Comparison of ENCODE assay signal across 27 cellular contexts in genomic region chr14:42533476-42533875, GRCh38.
"Had no signal": no experiment of that assay in that cellular context is flagged by ENCODE, and none has a peak within 500 bp of the region (broad histone marks: within the 10 kb centered on the region; RNA-seq: fewer than 3 reads in every experiment).

No MANE protein-coding gene starts in this region.

- ATAC-seq: psoas muscle; right cardiac atrium; right lobe of liver; stimulated activated effector memory CD8-positive, alpha-beta T cell treated with anti-CD3 and anti-CD28 coated beads, Interleukin-12 subunit alpha, Interleukin-12 subunit beta, amount 100 ng/mL, for 72 hours; stimulated activated naive B cell treated with anti-CD40 and anti-IgM and Interleukin-4, amounts not matched to agents 10 μg/mL and 1 μg/mL and 100 μg/mL, for 72 hours had no signal

- H3K4me3 Mint-ChIP-seq: nephron; neural progenitor cell; stimulated activated effector memory CD8-positive, alpha-beta T cell treated with anti-CD3 and anti-CD28 coated beads, Interleukin-12 subunit alpha, Interleukin-12 subunit beta, amount 100 ng/mL, for 72 hours; stimulated activated naive B cell treated with anti-CD40 and anti-IgM and Interleukin-4, amounts not matched to agents 10 μg/mL and 1 μg/mL and 100 μg/mL, for 72 hours; stimulated activated naive CD8-positive, alpha-beta T cell treated with anti-CD3 and anti-CD28 coated beads, Interleukin-15, Interleukin-2, amounts not matched to agents 100 ng/mL and 50 ng/mL, for 24 hours had no signal

- H2AFZ ChIP-seq: neural progenitor cell, parathyroid adenoma had no signal

- H3K4me2 ChIP-seq: neural progenitor cell had no signal

- DNase-seq: occipital lobe; ovary; posterior cingulate gyrus; psoas muscle; right cardiac atrium; right lobe of liver; sigmoid colon; small intestine; stimulated activated CD4-positive, alpha-beta T cell treated with anti-CD3 and anti-CD28 coated beads, Interleukin-15, amount 100 ng/mL, for 24 hours; stimulated activated CD4-positive, alpha-beta T cell treated with anti-CD3 and anti-CD28 coated beads, Interleukin-2, amount 100 ng/mL, for 24 hours; stimulated activated CD4-positive, alpha-beta T cell treated with anti-CD3 and anti-CD28 coated beads, Interleukin-2, amount 100 ng/mL, for 48 hours; stimulated activated CD4-positive, alpha-beta T cell treated with anti-CD3 and anti-CD28 coated beads, Interleukin-4, amount 100 ng/mL, for 24 hours; stimulated activated naive B cell treated with anti-CD40 and anti-IgM and Interleukin-4, amounts not matched to agents 10 μg/mL and 1 μg/mL and 100 μg/mL, for 72 hours; stimulated activated naive CD4-positive, alpha-beta T cell treated with Interleukin-2 at 50 U/mL for 16 hours; stomach; thyroid gland; trophoblast cell; upper lobe of left lung had no signal

- H3K9me3 Mint-ChIP-seq: nephron; neural progenitor cell; stimulated activated naive CD8-positive, alpha-beta T cell treated with anti-CD3 and anti-CD28 coated beads, Interleukin-15, Interleukin-2, amounts not matched to agents 100 ng/mL and 50 ng/mL, for 24 hours had no signal

- H3K27me3 Mint-ChIP-seq: progenitor cell of endocrine pancreas; stimulated activated naive B cell treated with anti-CD40 and anti-IgM and Interleukin-4, amounts not matched to agents 10 μg/mL and 1 μg/mL and 100 μg/mL, for 72 hours; stimulated activated naive CD8-positive, alpha-beta T cell treated with anti-CD3 and anti-CD28 coated beads, Interleukin-15, Interleukin-2, amounts not matched to agents 100 ng/mL and 50 ng/mL, for 24 hours had no signal

- H3K27me3 ChIP-seq: neural progenitor cell, ovary, right lobe of liver, sigmoid colon, stomach, thyroid gland, tibial nerve, upper lobe of left lung, vagina had no signal

- H3K36me3 Mint-ChIP-seq: neural progenitor cell; stimulated activated effector memory CD8-positive, alpha-beta T cell treated with anti-CD3 and anti-CD28 coated beads, Interleukin-12 subunit alpha, Interleukin-12 subunit beta, amount 100 ng/mL, for 72 hours; stimulated activated naive B cell treated with anti-CD40 and anti-IgM and Interleukin-4, amounts not matched to agents 10 μg/mL and 1 μg/mL and 100 μg/mL, for 72 hours had no signal

- H3K4me3 ChIP-seq: neural progenitor cell, ovary, psoas muscle, right lobe of liver, sigmoid colon, stomach, thoracic aorta, thyroid gland, tibial nerve, upper lobe of left lung, vagina had no signal

- H3K79me2 ChIP-seq: parathyroid adenoma had no signal

- H3K4me1 ChIP-seq: neural progenitor cell, parathyroid adenoma, psoas muscle, right lobe of liver, sigmoid colon, stomach, thyroid gland, tibial nerve, upper lobe of left lung, vagina had no signal

- H3K27ac Mint-ChIP-seq: nephron; neural progenitor cell; progenitor cell of endocrine pancreas; stimulated activated effector memory CD8-positive, alpha-beta T cell treated with anti-CD3 and anti-CD28 coated beads, Interleukin-12 subunit alpha, Interleukin-12 subunit beta, amount 100 ng/mL, for 72 hours; stimulated activated naive B cell treated with anti-CD40 and anti-IgM and Interleukin-4, amounts not matched to agents 10 μg/mL and 1 μg/mL and 100 μg/mL, for 72 hours; stimulated activated naive CD8-positive, alpha-beta T cell treated with anti-CD3 and anti-CD28 coated beads, Interleukin-15, Interleukin-2, amounts not matched to agents 100 ng/mL and 50 ng/mL, for 24 hours had no signal

- H3K36me3 ChIP-seq: neural progenitor cell, ovary, right lobe of liver, sigmoid colon, stomach, thoracic aorta, thyroid gland, tibial nerve, upper lobe of left lung, vagina had no signal

- H3K27ac ChIP-seq: neural progenitor cell, ovary, parathyroid adenoma, psoas muscle, right lobe of liver, sigmoid colon, stomach, thoracic aorta, thyroid gland, tibial nerve, upper lobe of left lung, vagina had no signal

- H3K4me1 Mint-ChIP-seq: nephron; neural progenitor cell; stimulated activated effector memory CD8-positive, alpha-beta T cell treated with anti-CD3 and anti-CD28 coated beads, Interleukin-12 subunit alpha, Interleukin-12 subunit beta, amount 100 ng/mL, for 72 hours; stimulated activated naive B cell treated with anti-CD40 and anti-IgM and Interleukin-4, amounts not matched to agents 10 μg/mL and 1 μg/mL and 100 μg/mL, for 72 hours had no signal
